Comparison of ENCODE assay signal across 2 cellular contexts in the genomic region with DNA sequence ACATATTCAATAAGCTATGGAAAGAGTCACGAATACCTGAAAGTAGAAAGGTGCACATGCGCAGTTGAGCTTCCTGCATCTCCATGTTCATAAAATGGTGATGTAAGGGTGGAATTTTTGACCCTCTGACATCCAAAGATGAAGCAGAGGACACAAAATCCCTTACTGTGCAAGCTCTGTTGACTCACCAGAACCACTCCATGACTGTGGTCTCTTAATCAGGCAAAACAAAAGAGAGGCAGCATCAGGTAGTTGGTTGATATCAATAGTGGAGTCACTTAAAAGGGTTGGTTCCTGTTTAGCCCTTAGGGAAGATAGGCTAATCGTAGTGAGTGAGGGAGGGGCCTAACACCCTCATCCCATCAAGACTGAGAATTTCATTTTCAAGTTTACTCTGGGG.
TF ChIP-seq lines count a peak whose summit lies in the region.

No MANE protein-coding gene starts in this region.

TF ChIP-seq in A549, 52 proteins besides CTCF, POLR2A, EP300 and RAD21 (continued from another document):
- TF ChIP-seq, protein P1, sequence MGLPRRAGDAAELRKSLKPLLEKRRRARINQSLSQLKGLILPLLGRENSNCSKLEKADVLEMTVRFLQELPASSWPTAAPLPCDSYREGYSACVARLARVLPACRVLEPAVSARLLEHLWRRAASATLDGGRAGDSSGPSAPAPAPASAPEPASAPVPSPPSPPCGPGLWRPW (IDR thresholded peaks at IDR 0.05), result no peak
- no peak for TF ChIP-seq JUN (IDR thresholded peaks at IDR 0.05)
- no peak for TF ChIP-seq HEYL (CRISPR knock-in tag; IDR thresholded peaks at IDR 0.05)
- no peak for TF ChIP-seq KDM1A (IDR thresholded peaks at IDR 0.05; ENCODE audit: low read depth)
- TF ChIP-seq ZC3H11A (IDR thresholded peaks at IDR 0.05), result no peak
- TF ChIP-seq ZSCAN20 (CRISPR knock-in tag; IDR thresholded peaks at IDR 0.05), result no peak
- no peak for TF ChIP-seq SREBF2 (IDR thresholded peaks at IDR 0.05)
- TF ChIP-seq, protein P2, sequence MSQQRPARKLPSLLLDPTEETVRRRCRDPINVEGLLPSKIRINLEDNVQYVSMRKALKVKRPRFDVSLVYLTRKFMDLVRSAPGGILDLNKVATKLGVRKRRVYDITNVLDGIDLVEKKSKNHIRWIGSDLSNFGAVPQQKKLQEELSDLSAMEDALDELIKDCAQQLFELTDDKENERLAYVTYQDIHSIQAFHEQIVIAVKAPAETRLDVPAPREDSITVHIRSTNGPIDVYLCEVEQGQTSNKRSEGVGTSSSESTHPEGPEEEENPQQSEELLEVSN (IDR thresholded peaks at IDR 0.05; ENCODE audit: borderline replicate concordance, low read depth), result no peak
- TF ChIP-seq, protein P3, sequence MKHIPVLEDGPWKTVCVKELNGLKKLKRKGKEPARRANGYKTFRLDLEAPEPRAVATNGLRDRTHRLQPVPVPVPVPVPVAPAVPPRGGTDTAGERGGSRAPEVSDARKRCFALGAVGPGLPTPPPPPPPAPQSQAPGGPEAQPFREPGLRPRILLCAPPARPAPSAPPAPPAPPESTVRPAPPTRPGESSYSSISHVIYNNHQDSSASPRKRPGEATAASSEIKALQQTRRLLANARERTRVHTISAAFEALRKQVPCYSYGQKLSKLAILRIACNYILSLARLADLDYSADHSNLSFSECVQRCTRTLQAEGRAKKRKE (CRISPR knock-in tag; IDR thresholded peaks at IDR 0.05; ENCODE audit: low read depth), result no peak
- no peak for TF ChIP-seq NR3C1 (IDR thresholded peaks at IDR 0.05)
- TF ChIP-seq, protein P4, sequence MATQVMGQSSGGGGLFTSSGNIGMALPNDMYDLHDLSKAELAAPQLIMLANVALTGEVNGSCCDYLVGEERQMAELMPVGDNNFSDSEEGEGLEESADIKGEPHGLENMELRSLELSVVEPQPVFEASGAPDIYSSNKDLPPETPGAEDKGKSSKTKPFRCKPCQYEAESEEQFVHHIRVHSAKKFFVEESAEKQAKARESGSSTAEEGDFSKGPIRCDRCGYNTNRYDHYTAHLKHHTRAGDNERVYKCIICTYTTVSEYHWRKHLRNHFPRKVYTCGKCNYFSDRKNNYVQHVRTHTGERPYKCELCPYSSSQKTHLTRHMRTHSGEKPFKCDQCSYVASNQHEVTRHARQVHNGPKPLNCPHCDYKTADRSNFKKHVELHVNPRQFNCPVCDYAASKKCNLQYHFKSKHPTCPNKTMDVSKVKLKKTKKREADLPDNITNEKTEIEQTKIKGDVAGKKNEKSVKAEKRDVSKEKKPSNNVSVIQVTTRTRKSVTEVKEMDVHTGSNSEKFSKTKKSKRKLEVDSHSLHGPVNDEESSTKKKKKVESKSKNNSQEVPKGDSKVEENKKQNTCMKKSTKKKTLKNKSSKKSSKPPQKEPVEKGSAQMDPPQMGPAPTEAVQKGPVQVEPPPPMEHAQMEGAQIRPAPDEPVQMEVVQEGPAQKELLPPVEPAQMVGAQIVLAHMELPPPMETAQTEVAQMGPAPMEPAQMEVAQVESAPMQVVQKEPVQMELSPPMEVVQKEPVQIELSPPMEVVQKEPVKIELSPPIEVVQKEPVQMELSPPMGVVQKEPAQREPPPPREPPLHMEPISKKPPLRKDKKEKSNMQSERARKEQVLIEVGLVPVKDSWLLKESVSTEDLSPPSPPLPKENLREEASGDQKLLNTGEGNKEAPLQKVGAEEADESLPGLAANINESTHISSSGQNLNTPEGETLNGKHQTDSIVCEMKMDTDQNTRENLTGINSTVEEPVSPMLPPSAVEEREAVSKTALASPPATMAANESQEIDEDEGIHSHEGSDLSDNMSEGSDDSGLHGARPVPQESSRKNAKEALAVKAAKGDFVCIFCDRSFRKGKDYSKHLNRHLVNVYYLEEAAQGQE (IDR thresholded peaks at IDR 0.05), result no peak
- no peak for TF ChIP-seq HOXB5 (CRISPR knock-in tag; IDR thresholded peaks at IDR 0.05)
- TF ChIP-seq FOSL2 (IDR thresholded peaks at IDR 0.05), result no peak
- TF ChIP-seq FOSL2 (CRISPR knock-in tag; IDR thresholded peaks at IDR 0.05), result no peak
- TF ChIP-seq, protein P5, sequence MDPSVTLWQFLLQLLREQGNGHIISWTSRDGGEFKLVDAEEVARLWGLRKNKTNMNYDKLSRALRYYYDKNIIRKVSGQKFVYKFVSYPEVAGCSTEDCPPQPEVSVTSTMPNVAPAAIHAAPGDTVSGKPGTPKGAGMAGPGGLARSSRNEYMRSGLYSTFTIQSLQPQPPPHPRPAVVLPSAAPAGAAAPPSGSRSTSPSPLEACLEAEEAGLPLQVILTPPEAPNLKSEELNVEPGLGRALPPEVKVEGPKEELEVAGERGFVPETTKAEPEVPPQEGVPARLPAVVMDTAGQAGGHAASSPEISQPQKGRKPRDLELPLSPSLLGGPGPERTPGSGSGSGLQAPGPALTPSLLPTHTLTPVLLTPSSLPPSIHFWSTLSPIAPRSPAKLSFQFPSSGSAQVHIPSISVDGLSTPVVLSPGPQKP (IDR thresholded peaks at IDR 0.05; ENCODE audit: low read depth, low read length), result no peak
- TF ChIP-seq CHD2 (IDR thresholded peaks at IDR 0.05; ENCODE audit: low read length, partially characterized antibody), result no peak

TF ChIP-seq in IMR-90, 13 proteins besides CTCF, POLR2A, EP300 and RAD21 (continued from another document):
- TF ChIP-seq BHLHE40 (IDR thresholded peaks at IDR 0.05; ENCODE audit: low read depth, low read length), result no peak
- no peak for TF ChIP-seq NFE2L2 (IDR thresholded peaks at IDR 0.05; ENCODE audit: low read depth, low read length)
- TF ChIP-seq SMC3 (IDR thresholded peaks at IDR 0.05; ENCODE audit: low read depth, low read length), result no peak
